ENCODE assay signal across 8 cellular contexts in the genomic region with DNA sequence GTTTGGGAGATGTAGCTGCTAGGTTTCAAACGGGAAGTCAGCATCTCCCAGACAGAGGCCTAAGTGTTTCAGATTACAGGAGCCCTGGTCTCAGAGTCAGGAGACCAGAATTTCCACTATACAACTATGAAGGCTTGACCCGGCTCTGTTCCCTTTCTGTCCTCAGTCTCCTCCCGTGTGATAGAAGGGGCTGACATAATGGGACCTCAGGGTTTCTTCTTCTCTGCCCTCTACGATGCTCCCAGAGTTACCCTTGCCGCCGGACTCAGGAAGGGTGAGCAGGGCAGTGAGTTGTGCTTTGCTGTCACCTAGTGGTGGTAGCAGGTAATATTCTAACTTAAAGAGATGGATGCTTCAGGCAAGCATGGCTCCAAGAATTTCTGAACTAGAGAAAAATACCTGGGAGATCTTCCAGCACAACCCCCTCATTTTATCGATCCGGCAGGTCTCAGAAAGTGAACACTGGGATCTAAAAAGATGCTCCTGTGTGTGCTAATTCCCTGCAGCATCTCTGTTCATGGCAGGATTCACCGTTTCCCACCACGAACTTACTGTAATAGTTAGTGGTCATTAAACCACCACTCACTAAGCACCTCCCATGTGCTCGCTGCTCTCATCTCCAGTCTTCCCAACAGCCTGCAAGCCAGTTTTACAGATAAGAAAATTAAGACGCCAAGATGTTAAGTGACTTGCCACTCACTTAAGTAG.
DNase-seq lines count a peak whose midpoint lies in the region; ATAC-seq, FAIRE-seq and TF ChIP-seq lines count a peak whose summit lies in the region.

No MANE protein-coding gene starts in this region.

- intact Hi-C loops in MCF 10A (cut with micrococcal nuclease) = loop anchor here (1.0 to 2.0 kb wide), 2 partner anchors 52 to 1183 kb away; no protein-coding TSS in a partner anchor

- CTCF ChIA-PET in MCF 10A (lab: Yijun Ruan, JAX) = interaction anchor here (0.6 to 6.4 kb wide), 21 partner anchors 9 to 1185 kb away, joined by 3 to 262 read pairs (median 4); no protein-coding TSS in a partner anchor

- ATAC-seq in GM18505 (IDR thresholded peaks at IDR 0.05; ENCODE audit: unreplicated experiment) = no peak

- no peak overlapping the region for H3K4me3 Mint-ChIP-seq in MCF 10A (ENCODE audit: unreplicated experiment)

- peak; percentile 59 for DNase-seq in GM19240 (ENCODE audit: insufficient read length, low spot score)
- DNase-seq in NCI-H1105 (lab: John Stamatoyannopoulos, UW) = peak; percentile 60
- DNase-seq in T-helper 9 cell = peak; percentile 13
- peak; percentile 74 for DNase-seq in MCF 10A (ENCODE audit: unreplicated experiment)
- peak; percentile 9 to 16 for DNase-seq in stimulated activated CD4-positive, alpha-beta T cell treated with anti-CD3 and anti-CD28 coated beads, Interleukin-1b, Interleukin-23, amount 100 ng/mL, for 1 hour (ENCODE audit: low read depth in 2 of 2)

- no peak overlapping the region for H3K27ac ChIP-seq in C4-2B

- POLR2A ChIA-PET in MCF 10A (lab: Yijun Ruan, JAX) = interaction anchor here (0.9 to 1.7 kb wide), 2 partner anchors 50 to 52 kb away, joined by 4 read pairs; no protein-coding TSS in a partner anchor

- H3K4me1 Mint-ChIP-seq in MCF 10A (ENCODE audit: insufficient read depth, unreplicated experiment) = peaks cover 10% of the 10 kb centered on the region

- BruUV-seq in MCF 10A (replicated peaks; lab: Mats Ljungman, UMichigan) = no TSS peak

- no peaks in the 10 kb centered on the region for H3K27me3 Mint-ChIP-seq in MCF 10A (ENCODE audit: insufficient read depth, unreplicated experiment)

- TF ChIP-seq POLR2A in GM18505 (IDR thresholded peaks at IDR 0.05; ENCODE audit: borderline replicate concordance, extremely low read depth, insufficient read depth, insufficient read length) = no peak

- H3K36me3 Mint-ChIP-seq in MCF 10A (ENCODE audit: insufficient read depth, unreplicated experiment) = no peaks in the 10 kb centered on the region

- TF ChIP-seq CTCF in C4-2B (conservative IDR thresholded peaks at IDR 0.05) (peak; percentile 97), MCF 10A (IDR thresholded peaks at IDR 0.05; ENCODE audit: unreplicated experiment) (peak; percentile 89)

- no peak overlapping the region for H3K27ac Mint-ChIP-seq in MCF 10A (ENCODE audit: low read depth, unreplicated experiment)

- no peaks in the 10 kb centered on the region for H3K9me3 Mint-ChIP-seq in MCF 10A (ENCODE audit: unreplicated experiment)

- FAIRE-seq in islet of Langerhans (lab: Jason Lieb, UNC) = peak; percentile 68

Comparison
In these comparisons a context has a peak if more than half of its experiments do, and no peak if none do; other contexts are left out.
1. DNase-seq: peak in every context shown above with its lines; median percentile 74 in MCF 10A; 60 in NCI-H1105; 59 in GM19240; 13 in T-helper 9 cell; 12 in stimulated activated CD4-positive, alpha-beta T cell treated with anti-CD3 and anti-CD28 coated beads, Interleukin-1b, Interleukin-23, amount 100 ng/mL, for 1 hour.